ENCODE assay signal across 8 cellular contexts in genomic region chr10:68471586-68472408, GRCh38. TPM values are rescaled to one million over a fixed set of nuclear protein-coding genes. Genes with fewer than 3 reads are reported as not detected.
A peak's percentile ranks its signal among the peaks of the same experiment; 100 is the strongest.
DNase-seq lines count a peak whose midpoint lies in the region; TF ChIP-seq lines count a peak whose summit lies in the region.

Gene DNA2 (minus strand): TSS chr10:68471973. CDS start chr10:68471864, 109 bp downstream.

- H3K9ac ChIP-seq in endodermal cell (ENCODE audit: extremely low read depth, low read length, poor library complexity, severe bottlenecking) = peak within 1 kb of the TSS; percentile 86

- DNase-seq in Caki2 (ENCODE audit: low read depth) = peak; percentile 79
- DNase-seq in GM20000 (ENCODE audit: low spot score) = peak; percentile 91
- peak; percentile 87 for DNase-seq in HT-29 (ENCODE audit: low spot score)
- DNase-seq in NOMO-1 treated with dmso at 0.1 percent for 144 hours (lab: John Stamatoyannopoulos, UW; ENCODE audit: unreplicated experiment) = peak; percentile 39
- DNase-seq in activated CD8-positive, alpha-beta memory T cell treated with anti-CD3 and anti-CD28 coated beads, Interleukin-2, amount 50 U/mL, for 1 hour (ENCODE audit: extremely low read depth) = peak; percentile 19
- peak; percentile 95 for DNase-seq in endodermal cell
- DNase-seq in mesothelial cell of epicardium (ENCODE audit: low spot score in 2 of 2, unreplicated experiment in 2 of 2) = peak; percentile 61 to 80
- peak; percentile 73 to 77 for DNase-seq in stimulated activated CD8-positive, alpha-beta memory T cell treated with anti-CD3 and anti-CD28 coated beads, Interleukin-15, amount 100 ng/mL, for 48 hours (ENCODE audit: low read depth in 2 of 2)

- H3K4me3 Mint-ChIP-seq in endodermal cell = peak within 1 kb of the TSS; percentile 97
- H3K4me3 Mint-ChIP-seq in mesothelial cell of epicardium = peak within 1 kb of the TSS; percentile 99

- H3K4me1 ChIP-seq in endodermal cell (ENCODE audit: control insufficient read depth, insufficient read depth, low read length) = no peaks in the 10 kb centered on the region

- peak within 1 kb of the TSS; percentile 94 for H3K27ac ChIP-seq in endodermal cell (ENCODE audit: low read depth, low read length)

- in situ Hi-C loops in Caki2 (cut with HindIII; ENCODE audit: low pct_unique_long_range_greater_than_20kb, low sequenced_read_pairs) = no loop called here

- peaks cover 17% of the 10 kb centered on the region for H3K4me1 Mint-ChIP-seq in endodermal cell
- peaks cover 24% of the 10 kb centered on the region for H3K4me1 Mint-ChIP-seq in mesothelial cell of epicardium

- no peak for TF ChIP-seq CTCF in GM20000 (IDR thresholded peaks at IDR 0.05; ENCODE audit: extremely low read depth, missing control alignments)
- no peak for TF ChIP-seq CTCF in endodermal cell (conservative IDR thresholded peaks at IDR 0.05)
- no peak for TF ChIP-seq CTCF in mesothelial cell of epicardium (IDR thresholded peaks at IDR 0.05; ENCODE audit: unreplicated experiment)

- H3K27ac Mint-ChIP-seq in endodermal cell (peak within 1 kb of the TSS; percentile 100), mesothelial cell of epicardium (peak within 1 kb of the TSS; percentile 92)

- H3K9me3 Mint-ChIP-seq in endodermal cell = peaks cover 8% of the 10 kb centered on the region
- no peaks in the 10 kb centered on the region for H3K9me3 Mint-ChIP-seq in mesothelial cell of epicardium

- WGBS in endodermal cell (ENCODE audit: insufficient coverage in 1 of 2, insufficient read length in 1 of 2), 2 experiments = 9 to 20% methylated on average over 18 to 46 of the region's 46 CpGs

- peaks cover 31% of the 10 kb centered on the region for H3K36me3 ChIP-seq in endodermal cell (ENCODE audit: control insufficient read depth, insufficient read depth, low read length)

- no peaks in the 10 kb centered on the region for H3K27me3 ChIP-seq in endodermal cell (ENCODE audit: control insufficient read depth, insufficient read depth, low read length, poor library complexity, severe bottlenecking)

- H3K27me3 Mint-ChIP-seq in endodermal cell (ENCODE audit: insufficient read depth) (no peaks in the 10 kb centered on the region), mesothelial cell of epicardium (ENCODE audit: low read depth) (no peaks in the 10 kb centered on the region)

- H3K36me3 Mint-ChIP-seq in endodermal cell (ENCODE audit: low read depth) (peaks cover 25% of the 10 kb centered on the region), mesothelial cell of epicardium (peaks cover 6% of the 10 kb centered on the region)

- peaks cover 4% of the 10 kb centered on the region for H3K9me3 ChIP-seq in endodermal cell (ENCODE audit: control insufficient read depth, low read length)

- peak within 1 kb of the TSS; percentile 100 for H3K4me3 ChIP-seq in endodermal cell (ENCODE audit: low read length)

RNA-seq across cellular contexts. Expression of gene DNA2, which starts in this region (rescaled TPM):
- total RNA-seq in Caki2 (2014; rRNA removed; shearing (Covaris generic); ENCODE audit: low replicate concordance) = 3.3 and 6.1 TPM in 2 replicates
- 8.9 and 10.3 TPM in 2 replicates for total RNA-seq in HT-29 (2014; rRNA removed; shearing (Covaris generic))
- total RNA-seq in endodermal cell = 10 to 100 TPM; 37.3 to 64.6 TPM
- polyA plus RNA-seq in endodermal cell (2013, experiment 1 of 2) = 24.6 TPM
- polyA plus RNA-seq in endodermal cell (2013, experiment 2 of 2) = 24.6 TPM
- 14.4 to 18.8 TPM (median 17.3 TPM) in 3 replicates for total RNA-seq in mesothelial cell of epicardium

Comparison
In these comparisons a context has a peak if more than half of its experiments do, and no peak if none do; other contexts are left out.
1. Peak in every context shown above with its lines: DNase-seq, H3K4me3 ChIP-seq and H3K27ac ChIP-seq.
2. DNase-seq: peak in every context shown above with its lines; median percentile 95 in endodermal cell; 91 in GM20000; 87 in HT-29; 79 in Caki2; 75 in stimulated activated CD8-positive, alpha-beta memory T cell treated with anti-CD3 and anti-CD28 coated beads, Interleukin-15, amount 100 ng/mL, for 48 hours; 70 in mesothelial cell of epicardium; 39 in NOMO-1 treated with dmso at 0.1 percent for 144 hours; 19 in activated CD8-positive, alpha-beta memory T cell treated with anti-CD3 and anti-CD28 coated beads, Interleukin-2, amount 50 U/mL, for 1 hour.